In the genomic region with DNA sequence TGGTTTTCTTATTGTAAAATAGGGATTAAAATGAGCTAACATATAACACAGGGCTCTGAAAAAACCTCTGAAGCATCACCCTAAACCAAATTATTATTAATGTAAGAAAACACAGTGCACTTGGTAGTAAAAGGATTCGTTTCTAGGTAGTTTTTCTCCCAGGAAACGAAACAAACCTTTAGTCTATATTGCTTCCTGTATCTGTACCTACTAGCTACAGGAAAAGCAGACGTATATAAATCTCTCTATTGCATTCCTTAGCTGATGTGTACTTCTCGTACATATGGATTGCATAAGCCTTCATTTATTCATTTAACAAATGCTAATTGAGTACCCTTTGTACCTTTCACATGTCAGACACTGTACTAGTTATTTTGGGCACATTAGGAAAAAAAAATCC, we compare ENCODE assay signal across 27 cellular contexts.
DNase-seq lines count a peak whose midpoint lies in the region; ATAC-seq and TF ChIP-seq lines count a peak whose summit lies in the region.
"Had no signal": no experiment of that assay in that cellular context is flagged by ENCODE, and none has a peak within 500 bp of the region (broad histone marks: within the 10 kb centered on the region; RNA-seq: fewer than 3 reads in every experiment).

No MANE protein-coding gene starts in this region.

- no peak for TF ChIP-seq CTCF in RWPE2 (IDR thresholded peaks at IDR 0.05; ENCODE audit: poor library complexity, severe bottlenecking)
- TF ChIP-seq CTCF in smooth muscle cell (IDR thresholded peaks at IDR 0.05; ENCODE audit: borderline replicate concordance, insufficient read depth, poor library complexity, severe bottlenecking), result no peak
- no peak for TF ChIP-seq CTCF in hepatocyte (IDR thresholded peaks at IDR 0.05; ENCODE audit: poor library complexity)

- H3K4me3 ChIP-seq in RWPE2 (ENCODE audit: severe bottlenecking), result no peak overlapping the region
- H3K4me3 ChIP-seq in smooth muscle cell, result no peak overlapping the region
- H3K4me3 ChIP-seq in hepatocyte, result no peak overlapping the region
- H3K4me3 ChIP-seq: ascending aorta, BLaER1, spleen, thoracic aorta, vagina had no signal

- H3K79me2 ChIP-seq in smooth muscle cell (ENCODE audit: low read depth) (no peaks in the 10 kb centered on the region), hepatocyte (no peaks in the 10 kb centered on the region)

- DNase-seq in activated naive CD4-positive, alpha-beta T cell treated with anti-CD3 and anti-CD28 coated beads for 36 hours, result no peak
- no peak for DNase-seq in activated naive CD4-positive, alpha-beta T cell treated with anti-CD3 and anti-CD28 coated beads, Interleukin-2, amount 10 ng/mL, durations not matched to agents 7 days and 5 days
- DNase-seq in RWPE2 (ENCODE audit: low spot score) (no peak), smooth muscle cell (lab: John Stamatoyannopoulos, UW; ENCODE audit: unreplicated experiment) (no peak), hepatocyte (ENCODE audit: low spot score) (no peak), AG20443 (ENCODE audit: low spot score) (no peak)
- DNase-seq in central memory CD8-positive, alpha-beta T cell (ENCODE audit: low spot score in 2 of 2), result no peak
- DNase-seq: ACHN; activated CD4-positive, alpha-beta T cell treated with anti-CD3 and anti-CD28 coated beads, Interleukin-2, amount 50 U/mL, for 4 hours; activated naive CD4-positive, alpha-beta T cell treated with Interleukin-2 at 50 U/mL for 16 hours; glutamatergic neuron; HCEC 1CT; mesenchymal stem cell; naive B cell; NCI-H1048; NCI-H1694 treated with DMSO at 0.1 percent for 48 hours; NCI-H524 treated with DMSO at 0.1 percent for 48 hours; occipital lobe; spleen; stimulated activated CD4-positive, alpha-beta T cell treated with anti-CD3 and anti-CD28 coated beads, Interleukin-2, amount 100 ng/mL, for 48 hours; stimulated activated naive B cell treated with anti-CD40 and anti-IgM and Interleukin-4, amounts not matched to agents 10 μg/mL and 1 μg/mL and 100 μg/mL, for 72 hours had no signal

- no peaks in the 10 kb centered on the region for H3K36me3 Mint-ChIP-seq in activated naive CD4-positive, alpha-beta T cell treated with anti-CD3 and anti-CD28 coated beads for 36 hours (ENCODE audit: low read depth)
- no peaks in the 10 kb centered on the region for H3K36me3 Mint-ChIP-seq in activated naive CD4-positive, alpha-beta T cell treated with anti-CD3 and anti-CD28 coated beads, Interleukin-2, amount 10 ng/mL, durations not matched to agents 7 days and 5 days
- peaks cover 2% of the 10 kb centered on the region for H3K36me3 Mint-ChIP-seq in central memory CD8-positive, alpha-beta T cell (ENCODE audit: insufficient read depth)
- H3K36me3 Mint-ChIP-seq: naive B cell; stimulated activated naive B cell treated with anti-CD40 and anti-IgM and Interleukin-4, amounts not matched to agents 10 μg/mL and 1 μg/mL and 100 μg/mL, for 72 hours had no signal

- H3K36me3 ChIP-seq in RWPE2 (ENCODE audit: low read depth) (no peaks in the 10 kb centered on the region), smooth muscle cell (ENCODE audit: low read depth) (no peaks in the 10 kb centered on the region), hepatocyte (replicated peaks; ENCODE audit: insufficient read depth, low read depth) (no peaks in the 10 kb centered on the region)
- H3K36me3 ChIP-seq: ascending aorta, BLaER1, spleen, thoracic aorta, vagina had no signal

- peak overlapping the region; percentile 12 for H3K27ac ChIP-seq in RWPE2 (ENCODE audit: poor library complexity, severe bottlenecking)
- H3K27ac ChIP-seq in smooth muscle cell (ENCODE audit: low read depth), result no peak overlapping the region
- H3K27ac ChIP-seq in hepatocyte, result no peak overlapping the region
- H3K27ac ChIP-seq: ascending aorta, BLaER1, spleen, thoracic aorta, vagina had no signal

- H3K9me3 Mint-ChIP-seq in activated naive CD4-positive, alpha-beta T cell treated with anti-CD3 and anti-CD28 coated beads for 36 hours, result no peaks in the 10 kb centered on the region
- no peaks in the 10 kb centered on the region for H3K9me3 Mint-ChIP-seq in activated naive CD4-positive, alpha-beta T cell treated with anti-CD3 and anti-CD28 coated beads, Interleukin-2, amount 10 ng/mL, durations not matched to agents 7 days and 5 days
- H3K9me3 Mint-ChIP-seq in central memory CD8-positive, alpha-beta T cell, result no peaks in the 10 kb centered on the region
- H3K9me3 Mint-ChIP-seq: naive B cell; stimulated activated naive B cell treated with anti-CD40 and anti-IgM and Interleukin-4, amounts not matched to agents 10 μg/mL and 1 μg/mL and 100 μg/mL, for 72 hours had no signal

- intact Hi-C loops in activated naive CD4-positive, alpha-beta T cell treated with anti-CD3 and anti-CD28 coated beads for 36 hours (cut with micrococcal nuclease), result loop anchor here (2.0 kb wide), 1 partner anchor 62 kb away; no protein-coding TSS in a partner anchor

- H3K9me3 ChIP-seq in RWPE2 (ENCODE audit: severe bottlenecking), result no peaks in the 10 kb centered on the region
- H3K9me3 ChIP-seq in smooth muscle cell (replicated peaks; ENCODE audit: low read depth), result no peaks in the 10 kb centered on the region
- H3K9me3 ChIP-seq in hepatocyte (ENCODE audit: low read depth), result no peaks in the 10 kb centered on the region
- H3K9me3 ChIP-seq: ascending aorta, BLaER1, spleen, thoracic aorta, vagina had no signal

- H3K4me1 Mint-ChIP-seq in activated naive CD4-positive, alpha-beta T cell treated with anti-CD3 and anti-CD28 coated beads for 36 hours (ENCODE audit: low read depth), result peaks cover 20% of the 10 kb centered on the region
- H3K4me1 Mint-ChIP-seq in activated naive CD4-positive, alpha-beta T cell treated with anti-CD3 and anti-CD28 coated beads, Interleukin-2, amount 10 ng/mL, durations not matched to agents 7 days and 5 days, result peaks cover 13% of the 10 kb centered on the region
- peaks cover 11% of the 10 kb centered on the region for H3K4me1 Mint-ChIP-seq in central memory CD8-positive, alpha-beta T cell

- H3K4me2 ChIP-seq in smooth muscle cell, result no peak overlapping the region
- H3K4me2 ChIP-seq in hepatocyte, result no peak overlapping the region
- H3K4me2 ChIP-seq: BLaER1 had no signal

- CTCF ChIA-PET in activated naive CD4-positive, alpha-beta T cell treated with anti-CD3 and anti-CD28 coated beads for 36 hours (lab: Charles Lee), result interaction anchor here (0.7 to 1.2 kb wide), 6 partner anchors 10 to 219 kb away, joined by 3 to 7 read pairs (median 4); no protein-coding TSS in a partner anchor
- CTCF ChIA-PET in activated naive CD4-positive, alpha-beta T cell treated with anti-CD3 and anti-CD28 coated beads, Interleukin-2, amount 10 ng/mL, durations not matched to agents 7 days and 5 days (lab: Charles Lee), result interaction anchor here (0.7 to 0.9 kb wide), 2 partner anchors 171 to 218 kb away, joined by 3 read pairs; no protein-coding TSS in a partner anchor

- H3K4me1 ChIP-seq in RWPE2 (ENCODE audit: insufficient read depth, poor library complexity, severe bottlenecking) (peaks cover 10% of the 10 kb centered on the region), smooth muscle cell (ENCODE audit: low read depth) (no peaks in the 10 kb centered on the region), hepatocyte (ENCODE audit: insufficient read depth) (no peaks in the 10 kb centered on the region)
- H3K4me1 ChIP-seq: ascending aorta, BLaER1, vagina had no signal

- H4K20me1 ChIP-seq in smooth muscle cell (ENCODE audit: low read depth) (no peaks in the 10 kb centered on the region), hepatocyte (ENCODE audit: insufficient read depth, poor library complexity, severe bottlenecking) (no peaks in the 10 kb centered on the region)
- H4K20me1 ChIP-seq: BLaER1 had no signal

- no peak overlapping the region for H3K27ac Mint-ChIP-seq in activated naive CD4-positive, alpha-beta T cell treated with anti-CD3 and anti-CD28 coated beads for 36 hours
- H3K27ac Mint-ChIP-seq in activated naive CD4-positive, alpha-beta T cell treated with anti-CD3 and anti-CD28 coated beads, Interleukin-2, amount 10 ng/mL, durations not matched to agents 7 days and 5 days, result no peak overlapping the region
- no peak overlapping the region for H3K27ac Mint-ChIP-seq in central memory CD8-positive, alpha-beta T cell (ENCODE audit: low read depth)
- H3K27ac Mint-ChIP-seq: stimulated activated naive B cell treated with anti-CD40 and anti-IgM and Interleukin-4, amounts not matched to agents 10 μg/mL and 1 μg/mL and 100 μg/mL, for 72 hours had no signal

- no peaks in the 10 kb centered on the region for H3K27me3 Mint-ChIP-seq in activated naive CD4-positive, alpha-beta T cell treated with anti-CD3 and anti-CD28 coated beads for 36 hours (ENCODE audit: low read depth)
- no peaks in the 10 kb centered on the region for H3K27me3 Mint-ChIP-seq in activated naive CD4-positive, alpha-beta T cell treated with anti-CD3 and anti-CD28 coated beads, Interleukin-2, amount 10 ng/mL, durations not matched to agents 7 days and 5 days
- no peaks in the 10 kb centered on the region for H3K27me3 Mint-ChIP-seq in central memory CD8-positive, alpha-beta T cell
- H3K27me3 Mint-ChIP-seq: stimulated activated naive B cell treated with anti-CD40 and anti-IgM and Interleukin-4, amounts not matched to agents 10 μg/mL and 1 μg/mL and 100 μg/mL, for 72 hours had no signal

- H3K27me3 ChIP-seq in RWPE2 (ENCODE audit: insufficient read depth, poor library complexity, severe bottlenecking) (no peaks in the 10 kb centered on the region), smooth muscle cell (ENCODE audit: low read depth) (peaks cover 9% of the 10 kb centered on the region), hepatocyte (peaks cover 5% of the 10 kb centered on the region)
- H3K27me3 ChIP-seq: ascending aorta, BLaER1, spleen, vagina had no signal

- H3F3A ChIP-seq in smooth muscle cell (ENCODE audit: low read depth), result no peaks in the 10 kb centered on the region

- no peak overlapping the region for H3K9ac ChIP-seq in smooth muscle cell (ENCODE audit: low read depth)
- H3K9ac ChIP-seq: BLaER1 had no signal

- H3K9me2 ChIP-seq in hepatocyte (replicated peaks; ENCODE audit: insufficient read depth), result no peaks in the 10 kb centered on the region

- 79% methylated on average over 4 of the region's 4 CpGs for WGBS in smooth muscle cell (ENCODE audit: low lambda C conversion rate)
- 59% methylated on average over 4 of the region's 4 CpGs for WGBS in hepatocyte (ENCODE audit: low lambda C conversion rate, missing lambda C conversion rate)

- H3K4me3 Mint-ChIP-seq in activated naive CD4-positive, alpha-beta T cell treated with anti-CD3 and anti-CD28 coated beads for 36 hours, result peak overlapping the region; percentile 10
- no peak overlapping the region for H3K4me3 Mint-ChIP-seq in activated naive CD4-positive, alpha-beta T cell treated with anti-CD3 and anti-CD28 coated beads, Interleukin-2, amount 10 ng/mL, durations not matched to agents 7 days and 5 days
- H3K4me3 Mint-ChIP-seq in central memory CD8-positive, alpha-beta T cell, result no peak overlapping the region
- H3K4me3 Mint-ChIP-seq: naive B cell; stimulated activated naive B cell treated with anti-CD40 and anti-IgM and Interleukin-4, amounts not matched to agents 10 μg/mL and 1 μg/mL and 100 μg/mL, for 72 hours had no signal

- peak overlapping the region; percentile 33 for H2AFZ ChIP-seq in smooth muscle cell (ENCODE audit: low read depth)
- H2AFZ ChIP-seq in hepatocyte, result no peak overlapping the region

- ATAC-seq in RWPE2 (ENCODE audit: low read depth) (0 out of 3 replicates have a peak, but pooled peaks have one; percentile 41), HG02610 (IDR thresholded peaks at IDR 0.05; ENCODE audit: unreplicated experiment) (no peak)
- peak; percentile 54 for ATAC-seq in central memory CD8-positive, alpha-beta T cell (replicated peaks; ENCODE audit: extremely low read depth, poor library complexity, severe bottlenecking)
- ATAC-seq: HepG2; stimulated activated naive B cell treated with anti-CD40 and anti-IgM and Interleukin-4, amounts not matched to agents 10 μg/mL and 1 μg/mL and 100 μg/mL, for 72 hours had no signal
